ENCODE assay signal across 1 cellular context in genomic region chr14:77507762-77508161, GRCh38.
TF ChIP-seq lines count a peak whose summit lies in the region.

No MANE protein-coding gene starts in this region.

TF ChIP-seq in HEK293, 187 proteins besides CTCF, POLR2A, EP300 and RAD21:
- TF ChIP-seq ZNF629 (tag by site-specific recombination; IDR thresholded peaks at IDR 0.05) (no peak), ZNF121 (tag by site-specific recombination; IDR thresholded peaks at IDR 0.05) (peak; percentile 52; the same call in 1 of the 2 replicates)
